In the genomic region with DNA sequence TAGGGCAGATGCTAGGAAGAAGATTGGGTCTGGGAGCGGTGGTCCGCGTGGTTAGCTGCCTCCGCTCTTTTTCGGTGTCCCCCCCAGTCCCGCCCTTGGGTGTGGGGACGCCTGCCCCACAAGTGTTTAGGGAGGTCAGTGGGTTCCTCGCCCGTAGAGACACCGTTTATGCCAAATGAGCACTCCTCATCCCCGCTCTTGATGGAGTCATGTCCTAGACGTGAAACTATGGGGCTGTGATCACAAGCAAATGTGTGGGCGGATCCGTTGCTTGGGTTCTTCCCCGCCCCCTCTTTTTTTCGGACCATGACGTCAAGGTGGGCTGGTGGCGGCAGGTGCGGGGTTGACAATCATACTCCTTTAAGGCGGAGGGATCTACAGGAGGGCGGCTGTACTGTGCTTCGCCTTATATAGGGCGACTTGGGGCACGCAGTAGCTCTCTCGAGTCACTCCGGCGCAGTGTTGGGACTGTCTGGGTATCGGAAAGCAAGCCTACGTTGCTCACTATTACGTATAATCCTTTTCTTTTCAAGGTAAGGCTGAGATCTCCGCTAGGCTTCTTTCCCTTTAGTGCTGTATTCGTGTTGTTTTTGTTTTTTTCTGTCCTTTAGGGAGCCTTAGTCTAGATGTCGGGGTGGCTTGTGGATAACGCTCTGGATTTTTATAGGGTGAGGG, we compare ENCODE assay signal across 1 cellular context.
TF ChIP-seq lines count a peak whose summit lies in the region.

A gene (plus strand): TSS at position 439 of the 675 bp plus-strand sequence. CDS start 1,529 bp downstream, outside the sequence.

TF ChIP-seq in GM12878, 131 proteins besides CTCF, POLR2A, EP300 and RAD21 (continued from another document and continues in another):
- peak; percentile 100 for TF ChIP-seq POLR2AphosphoS5 (IDR thresholded peaks at IDR 0.05; ENCODE audit: low read length)
- TF ChIP-seq, protein P1, sequence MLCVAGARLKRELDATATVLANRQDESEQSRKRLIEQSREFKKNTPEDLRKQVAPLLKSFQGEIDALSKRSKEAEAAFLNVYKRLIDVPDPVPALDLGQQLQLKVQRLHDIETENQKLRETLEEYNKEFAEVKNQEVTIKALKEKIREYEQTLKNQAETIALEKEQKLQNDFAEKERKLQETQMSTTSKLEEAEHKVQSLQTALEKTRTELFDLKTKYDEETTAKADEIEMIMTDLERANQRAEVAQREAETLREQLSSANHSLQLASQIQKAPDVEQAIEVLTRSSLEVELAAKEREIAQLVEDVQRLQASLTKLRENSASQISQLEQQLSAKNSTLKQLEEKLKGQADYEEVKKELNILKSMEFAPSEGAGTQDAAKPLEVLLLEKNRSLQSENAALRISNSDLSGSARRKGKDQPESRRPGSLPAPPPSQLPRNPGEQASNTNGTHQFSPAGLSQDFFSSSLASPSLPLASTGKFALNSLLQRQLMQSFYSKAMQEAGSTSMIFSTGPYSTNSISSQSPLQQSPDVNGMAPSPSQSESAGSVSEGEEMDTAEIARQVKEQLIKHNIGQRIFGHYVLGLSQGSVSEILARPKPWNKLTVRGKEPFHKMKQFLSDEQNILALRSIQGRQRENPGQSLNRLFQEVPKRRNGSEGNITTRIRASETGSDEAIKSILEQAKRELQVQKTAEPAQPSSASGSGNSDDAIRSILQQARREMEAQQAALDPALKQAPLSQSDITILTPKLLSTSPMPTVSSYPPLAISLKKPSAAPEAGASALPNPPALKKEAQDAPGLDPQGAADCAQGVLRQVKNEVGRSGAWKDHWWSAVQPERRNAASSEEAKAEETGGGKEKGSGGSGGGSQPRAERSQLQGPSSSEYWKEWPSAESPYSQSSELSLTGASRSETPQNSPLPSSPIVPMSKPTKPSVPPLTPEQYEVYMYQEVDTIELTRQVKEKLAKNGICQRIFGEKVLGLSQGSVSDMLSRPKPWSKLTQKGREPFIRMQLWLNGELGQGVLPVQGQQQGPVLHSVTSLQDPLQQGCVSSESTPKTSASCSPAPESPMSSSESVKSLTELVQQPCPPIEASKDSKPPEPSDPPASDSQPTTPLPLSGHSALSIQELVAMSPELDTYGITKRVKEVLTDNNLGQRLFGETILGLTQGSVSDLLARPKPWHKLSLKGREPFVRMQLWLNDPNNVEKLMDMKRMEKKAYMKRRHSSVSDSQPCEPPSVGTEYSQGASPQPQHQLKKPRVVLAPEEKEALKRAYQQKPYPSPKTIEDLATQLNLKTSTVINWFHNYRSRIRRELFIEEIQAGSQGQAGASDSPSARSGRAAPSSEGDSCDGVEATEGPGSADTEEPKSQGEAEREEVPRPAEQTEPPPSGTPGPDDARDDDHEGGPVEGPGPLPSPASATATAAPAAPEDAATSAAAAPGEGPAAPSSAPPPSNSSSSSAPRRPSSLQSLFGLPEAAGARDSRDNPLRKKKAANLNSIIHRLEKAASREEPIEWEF (IDR thresholded peaks at IDR 0.05; ENCODE audit: insufficient replicate concordance, low read depth, low read length), result no peak
- TF ChIP-seq JUND (IDR thresholded peaks at IDR 0.05; ENCODE audit: low read depth, low read length), result no peak
- no peak for TF ChIP-seq HDAC2 (IDR thresholded peaks at IDR 0.05)
- TF ChIP-seq KLF5 (IDR thresholded peaks at IDR 0.05; ENCODE audit: partially characterized antibody), result peak; percentile 91
- TF ChIP-seq PML (IDR thresholded peaks at IDR 0.05; ENCODE audit: low read length), result peak; percentile 100
- TF ChIP-seq, protein P2, sequence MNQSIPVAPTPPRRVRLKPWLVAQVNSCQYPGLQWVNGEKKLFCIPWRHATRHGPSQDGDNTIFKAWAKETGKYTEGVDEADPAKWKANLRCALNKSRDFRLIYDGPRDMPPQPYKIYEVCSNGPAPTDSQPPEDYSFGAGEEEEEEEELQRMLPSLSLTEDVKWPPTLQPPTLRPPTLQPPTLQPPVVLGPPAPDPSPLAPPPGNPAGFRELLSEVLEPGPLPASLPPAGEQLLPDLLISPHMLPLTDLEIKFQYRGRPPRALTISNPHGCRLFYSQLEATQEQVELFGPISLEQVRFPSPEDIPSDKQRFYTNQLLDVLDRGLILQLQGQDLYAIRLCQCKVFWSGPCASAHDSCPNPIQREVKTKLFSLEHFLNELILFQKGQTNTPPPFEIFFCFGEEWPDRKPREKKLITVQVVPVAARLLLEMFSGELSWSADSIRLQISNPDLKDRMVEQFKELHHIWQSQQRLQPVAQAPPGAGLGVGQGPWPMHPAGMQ (IDR thresholded peaks at IDR 0.05; ENCODE audit: borderline replicate concordance), result no peak
- TF ChIP-seq RCOR1 (conservative IDR thresholded peaks at IDR 0.05; ENCODE audit: low read depth, low read length), result no peak
- TF ChIP-seq ETV6 (conservative IDR thresholded peaks at IDR 0.05 in 1 of 2, IDR thresholded peaks at IDR 0.05 in 1 of 2; ENCODE audit: borderline replicate concordance in 1 of 2, low read depth in 1 of 2), result no peak
- 0 out of 2 replicates have a peak, but pooled peaks have one; percentile 7 for TF ChIP-seq SPI1 (IDR thresholded peaks at IDR 0.05; ENCODE audit: borderline replicate concordance, insufficient read depth, low read depth, low read length)
- peak; percentile 66 for TF ChIP-seq SMARCA5 (IDR thresholded peaks at IDR 0.05)
- peak; percentile 40 for TF ChIP-seq FOXK2 (IDR thresholded peaks at IDR 0.05)
- peak; percentile 90 for TF ChIP-seq MEF2A (IDR thresholded peaks at IDR 0.05; ENCODE audit: insufficient read depth, low read depth, low read length)
- TF ChIP-seq, protein P3, sequence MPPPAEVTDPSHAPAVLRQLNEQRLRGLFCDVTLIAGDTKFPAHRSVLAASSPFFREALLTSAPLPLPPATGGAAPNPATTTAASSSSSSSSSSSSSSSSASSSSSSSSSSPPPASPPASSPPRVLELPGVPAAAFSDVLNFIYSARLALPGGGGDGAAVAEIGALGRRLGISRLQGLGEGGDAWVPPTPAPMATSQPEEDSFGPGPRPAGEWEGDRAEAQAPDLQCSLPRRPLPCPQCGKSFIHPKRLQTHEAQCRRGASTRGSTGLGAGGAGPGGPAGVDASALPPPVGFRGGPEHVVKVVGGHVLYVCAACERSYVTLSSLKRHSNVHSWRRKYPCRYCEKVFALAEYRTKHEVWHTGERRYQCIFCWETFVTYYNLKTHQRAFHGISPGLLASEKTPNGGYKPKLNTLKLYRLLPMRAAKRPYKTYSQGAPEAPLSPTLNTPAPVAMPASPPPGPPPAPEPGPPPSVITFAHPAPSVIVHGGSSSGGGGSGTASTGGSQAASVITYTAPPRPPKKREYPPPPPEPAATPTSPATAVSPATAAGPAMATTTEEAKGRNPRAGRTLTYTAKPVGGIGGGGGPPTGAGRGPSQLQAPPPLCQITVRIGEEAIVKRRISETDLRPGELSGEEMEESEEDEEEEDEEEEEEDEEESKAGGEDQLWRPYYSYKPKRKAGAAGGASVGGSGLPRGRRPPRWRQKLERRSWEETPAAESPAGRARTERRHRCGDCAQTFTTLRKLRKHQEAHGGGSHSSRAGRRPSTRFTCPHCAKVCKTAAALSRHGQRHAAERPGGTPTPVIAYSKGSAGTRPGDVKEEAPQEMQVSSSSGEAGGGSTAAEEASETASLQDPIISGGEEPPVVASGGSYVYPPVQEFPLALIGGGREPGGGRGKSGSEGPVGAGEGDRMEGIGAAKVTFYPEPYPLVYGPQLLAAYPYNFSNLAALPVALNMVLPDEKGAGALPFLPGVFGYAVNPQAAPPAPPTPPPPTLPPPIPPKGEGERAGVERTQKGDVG (CRISPR knock-in tag; IDR thresholded peaks at IDR 0.05), result no peak
- TF ChIP-seq FOS (IDR thresholded peaks at IDR 0.05; ENCODE audit: borderline replicate concordance, extremely low read depth, insufficient read length), result no peak
- peak; percentile 97 for TF ChIP-seq TCF12 (IDR thresholded peaks at IDR 0.05; ENCODE audit: low read depth, low read length)
- TF ChIP-seq, protein P4, sequence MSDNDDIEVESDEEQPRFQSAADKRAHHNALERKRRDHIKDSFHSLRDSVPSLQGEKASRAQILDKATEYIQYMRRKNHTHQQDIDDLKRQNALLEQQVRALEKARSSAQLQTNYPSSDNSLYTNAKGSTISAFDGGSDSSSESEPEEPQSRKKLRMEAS (IDR thresholded peaks at IDR 0.05; ENCODE audit: low read depth, low read length), result no peak
- TF ChIP-seq YBX1 (IDR thresholded peaks at IDR 0.05), result peak; percentile 66; the same call in 1 of the 2 replicates
- TF ChIP-seq SRF (IDR thresholded peaks at IDR 0.05; ENCODE audit: low read depth in 2 of 2, low read length in 2 of 2), result no peak
- no peak; the same call in 1 of the 2 replicates for TF ChIP-seq ZNF217 (IDR thresholded peaks at IDR 0.05)
- TF ChIP-seq CREM (IDR thresholded peaks at IDR 0.05; ENCODE audit: low read depth), result peak; percentile 91
- TF ChIP-seq HCFC1 (IDR thresholded peaks at IDR 0.05; ENCODE audit: low read length), result peak; percentile 67
- TF ChIP-seq STAT3 (IDR thresholded peaks at IDR 0.05; ENCODE audit: low read depth, low read length), result no peak
- TF ChIP-seq EZH2 (IDR thresholded peaks at IDR 0.05; ENCODE audit: borderline replicate concordance, control insufficient read depth, low read depth, low read length), result no peak
- no peak for TF ChIP-seq GATAD2B (conservative IDR thresholded peaks at IDR 0.05; ENCODE audit: low read depth)
- TF ChIP-seq FOXM1 (IDR thresholded peaks at IDR 0.05; ENCODE audit: low read depth, low read length), result peak; percentile 68
- TF ChIP-seq, protein P5, sequence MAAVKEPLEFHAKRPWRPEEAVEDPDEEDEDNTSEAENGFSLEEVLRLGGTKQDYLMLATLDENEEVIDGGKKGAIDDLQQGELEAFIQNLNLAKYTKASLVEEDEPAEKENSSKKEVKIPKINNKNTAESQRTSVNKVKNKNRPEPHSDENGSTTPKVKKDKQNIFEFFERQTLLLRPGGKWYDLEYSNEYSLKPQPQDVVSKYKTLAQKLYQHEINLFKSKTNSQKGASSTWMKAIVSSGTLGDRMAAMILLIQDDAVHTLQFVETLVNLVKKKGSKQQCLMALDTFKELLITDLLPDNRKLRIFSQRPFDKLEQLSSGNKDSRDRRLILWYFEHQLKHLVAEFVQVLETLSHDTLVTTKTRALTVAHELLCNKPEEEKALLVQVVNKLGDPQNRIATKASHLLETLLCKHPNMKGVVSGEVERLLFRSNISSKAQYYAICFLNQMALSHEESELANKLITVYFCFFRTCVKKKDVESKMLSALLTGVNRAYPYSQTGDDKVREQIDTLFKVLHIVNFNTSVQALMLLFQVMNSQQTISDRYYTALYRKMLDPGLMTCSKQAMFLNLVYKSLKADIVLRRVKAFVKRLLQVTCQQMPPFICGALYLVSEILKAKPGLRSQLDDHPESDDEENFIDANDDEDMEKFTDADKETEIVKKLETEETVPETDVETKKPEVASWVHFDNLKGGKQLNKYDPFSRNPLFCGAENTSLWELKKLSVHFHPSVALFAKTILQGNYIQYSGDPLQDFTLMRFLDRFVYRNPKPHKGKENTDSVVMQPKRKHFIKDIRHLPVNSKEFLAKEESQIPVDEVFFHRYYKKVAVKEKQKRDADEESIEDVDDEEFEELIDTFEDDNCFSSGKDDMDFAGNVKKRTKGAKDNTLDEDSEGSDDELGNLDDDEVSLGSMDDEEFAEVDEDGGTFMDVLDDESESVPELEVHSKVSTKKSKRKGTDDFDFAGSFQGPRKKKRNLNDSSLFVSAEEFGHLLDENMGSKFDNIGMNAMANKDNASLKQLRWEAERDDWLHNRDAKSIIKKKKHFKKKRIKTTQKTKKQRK (IDR thresholded peaks at IDR 0.05; ENCODE audit: low read depth, low read length), result no peak
- TF ChIP-seq, protein P6, sequence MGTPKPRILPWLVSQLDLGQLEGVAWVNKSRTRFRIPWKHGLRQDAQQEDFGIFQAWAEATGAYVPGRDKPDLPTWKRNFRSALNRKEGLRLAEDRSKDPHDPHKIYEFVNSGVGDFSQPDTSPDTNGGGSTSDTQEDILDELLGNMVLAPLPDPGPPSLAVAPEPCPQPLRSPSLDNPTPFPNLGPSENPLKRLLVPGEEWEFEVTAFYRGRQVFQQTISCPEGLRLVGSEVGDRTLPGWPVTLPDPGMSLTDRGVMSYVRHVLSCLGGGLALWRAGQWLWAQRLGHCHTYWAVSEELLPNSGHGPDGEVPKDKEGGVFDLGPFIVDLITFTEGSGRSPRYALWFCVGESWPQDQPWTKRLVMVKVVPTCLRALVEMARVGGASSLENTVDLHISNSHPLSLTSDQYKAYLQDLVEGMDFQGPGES (IDR thresholded peaks at IDR 0.05), result no peak
- peak; percentile 72; the same call in 1 of the 2 replicates for TF ChIP-seq LARP7 (IDR thresholded peaks at IDR 0.05)
- peak; percentile 79 for TF ChIP-seq RUNX3 (IDR thresholded peaks at IDR 0.05; ENCODE audit: low read length)
- peak; percentile 55 for TF ChIP-seq JUNB (IDR thresholded peaks at IDR 0.05)
- no peak for TF ChIP-seq KAT2A (conservative IDR thresholded peaks at IDR 0.05; ENCODE audit: control insufficient read depth, low read depth, low read length)
- TF ChIP-seq SUZ12 (IDR thresholded peaks at IDR 0.05; ENCODE audit: unreplicated experiment), result no peak
- peak; percentile 50 for TF ChIP-seq RELA (IDR thresholded peaks at IDR 0.05; ENCODE audit: borderline replicate concordance, partially characterized antibody)
- TF ChIP-seq, protein P7, sequence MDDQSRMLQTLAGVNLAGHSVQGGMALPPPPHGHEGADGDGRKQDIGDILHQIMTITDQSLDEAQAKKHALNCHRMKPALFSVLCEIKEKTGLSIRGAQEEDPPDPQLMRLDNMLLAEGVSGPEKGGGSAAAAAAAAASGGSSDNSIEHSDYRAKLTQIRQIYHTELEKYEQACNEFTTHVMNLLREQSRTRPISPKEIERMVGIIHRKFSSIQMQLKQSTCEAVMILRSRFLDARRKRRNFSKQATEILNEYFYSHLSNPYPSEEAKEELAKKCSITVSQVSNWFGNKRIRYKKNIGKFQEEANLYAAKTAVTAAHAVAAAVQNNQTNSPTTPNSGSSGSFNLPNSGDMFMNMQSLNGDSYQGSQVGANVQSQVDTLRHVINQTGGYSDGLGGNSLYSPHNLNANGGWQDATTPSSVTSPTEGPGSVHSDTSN (IDR thresholded peaks at IDR 0.05; ENCODE audit: insufficient replicate concordance, low read depth, low read length), result peak; percentile 86
- no peak for TF ChIP-seq ZNF384 (IDR thresholded peaks at IDR 0.05; ENCODE audit: borderline replicate concordance, low read depth, low read length)
- TF ChIP-seq BACH1 (IDR thresholded peaks at IDR 0.05; ENCODE audit: borderline replicate concordance), result no peak; the same call in 1 of the 2 replicates
- TF ChIP-seq, protein P8, sequence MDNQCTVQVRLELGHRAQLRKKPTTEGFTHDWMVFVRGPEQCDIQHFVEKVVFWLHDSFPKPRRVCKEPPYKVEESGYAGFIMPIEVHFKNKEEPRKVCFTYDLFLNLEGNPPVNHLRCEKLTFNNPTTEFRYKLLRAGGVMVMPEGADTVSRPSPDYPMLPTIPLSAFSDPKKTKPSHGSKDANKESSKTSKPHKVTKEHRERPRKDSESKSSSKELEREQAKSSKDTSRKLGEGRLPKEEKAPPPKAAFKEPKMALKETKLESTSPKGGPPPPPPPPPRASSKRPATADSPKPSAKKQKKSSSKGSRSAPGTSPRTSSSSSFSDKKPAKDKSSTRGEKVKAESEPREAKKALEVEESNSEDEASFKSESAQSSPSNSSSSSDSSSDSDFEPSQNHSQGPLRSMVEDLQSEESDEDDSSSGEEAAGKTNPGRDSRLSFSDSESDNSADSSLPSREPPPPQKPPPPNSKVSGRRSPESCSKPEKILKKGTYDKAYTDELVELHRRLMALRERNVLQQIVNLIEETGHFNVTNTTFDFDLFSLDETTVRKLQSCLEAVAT (IDR thresholded peaks at IDR 0.05), result peak; percentile 99
